Comparison of ENCODE assay signal across 1 cellular context in the genomic region with DNA sequence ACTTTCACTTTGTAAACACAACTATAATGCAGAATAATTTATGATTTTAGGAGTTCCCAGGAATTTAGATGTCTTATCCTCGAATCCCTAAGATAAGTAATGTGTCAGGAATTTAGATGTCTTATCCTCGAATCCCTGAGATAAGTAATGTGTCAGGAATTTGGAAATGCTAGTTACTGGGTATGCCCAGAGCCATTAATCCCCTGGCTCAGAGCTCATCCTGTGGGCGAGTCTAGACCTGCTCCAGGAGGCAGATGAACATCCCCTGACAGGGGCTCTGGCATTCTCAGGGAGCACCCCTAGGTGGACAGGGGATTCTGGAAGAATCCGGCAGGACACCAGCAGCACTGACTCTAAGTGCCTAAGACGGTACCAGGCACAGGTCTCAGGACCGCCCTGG.
TF ChIP-seq lines count a peak whose summit lies in the region.

No MANE protein-coding gene starts in this region.

TF ChIP-seq in A549, 52 proteins besides CTCF, POLR2A, EP300 and RAD21:
- TF ChIP-seq, protein P1, sequence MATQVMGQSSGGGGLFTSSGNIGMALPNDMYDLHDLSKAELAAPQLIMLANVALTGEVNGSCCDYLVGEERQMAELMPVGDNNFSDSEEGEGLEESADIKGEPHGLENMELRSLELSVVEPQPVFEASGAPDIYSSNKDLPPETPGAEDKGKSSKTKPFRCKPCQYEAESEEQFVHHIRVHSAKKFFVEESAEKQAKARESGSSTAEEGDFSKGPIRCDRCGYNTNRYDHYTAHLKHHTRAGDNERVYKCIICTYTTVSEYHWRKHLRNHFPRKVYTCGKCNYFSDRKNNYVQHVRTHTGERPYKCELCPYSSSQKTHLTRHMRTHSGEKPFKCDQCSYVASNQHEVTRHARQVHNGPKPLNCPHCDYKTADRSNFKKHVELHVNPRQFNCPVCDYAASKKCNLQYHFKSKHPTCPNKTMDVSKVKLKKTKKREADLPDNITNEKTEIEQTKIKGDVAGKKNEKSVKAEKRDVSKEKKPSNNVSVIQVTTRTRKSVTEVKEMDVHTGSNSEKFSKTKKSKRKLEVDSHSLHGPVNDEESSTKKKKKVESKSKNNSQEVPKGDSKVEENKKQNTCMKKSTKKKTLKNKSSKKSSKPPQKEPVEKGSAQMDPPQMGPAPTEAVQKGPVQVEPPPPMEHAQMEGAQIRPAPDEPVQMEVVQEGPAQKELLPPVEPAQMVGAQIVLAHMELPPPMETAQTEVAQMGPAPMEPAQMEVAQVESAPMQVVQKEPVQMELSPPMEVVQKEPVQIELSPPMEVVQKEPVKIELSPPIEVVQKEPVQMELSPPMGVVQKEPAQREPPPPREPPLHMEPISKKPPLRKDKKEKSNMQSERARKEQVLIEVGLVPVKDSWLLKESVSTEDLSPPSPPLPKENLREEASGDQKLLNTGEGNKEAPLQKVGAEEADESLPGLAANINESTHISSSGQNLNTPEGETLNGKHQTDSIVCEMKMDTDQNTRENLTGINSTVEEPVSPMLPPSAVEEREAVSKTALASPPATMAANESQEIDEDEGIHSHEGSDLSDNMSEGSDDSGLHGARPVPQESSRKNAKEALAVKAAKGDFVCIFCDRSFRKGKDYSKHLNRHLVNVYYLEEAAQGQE (IDR thresholded peaks at IDR 0.05), result no peak
- TF ChIP-seq EHF (CRISPR knock-in tag; IDR thresholded peaks at IDR 0.05) (no peak), TP53 (CRISPR knock-in tag; IDR thresholded peaks at IDR 0.05) (no peak), HDAC2 (IDR thresholded peaks at IDR 0.05) (no peak), RARB (CRISPR knock-in tag; IDR thresholded peaks at IDR 0.05) (no peak), CHD2 (IDR thresholded peaks at IDR 0.05; ENCODE audit: low read length, partially characterized antibody) (no peak), MAFK (IDR thresholded peaks at IDR 0.05; ENCODE audit: partially characterized antibody) (no peak), KDM5A (IDR thresholded peaks at IDR 0.05) (no peak), PHF8 (IDR thresholded peaks at IDR 0.05; ENCODE audit: borderline replicate concordance, low read depth) (no peak), ESRRA (IDR thresholded peaks at IDR 0.05; ENCODE audit: borderline replicate concordance, low read length) (no peak), EHMT2 (IDR thresholded peaks at IDR 0.05; ENCODE audit: low read depth) (no peak), RFX5 (IDR thresholded peaks at IDR 0.05) (no peak), KDM1A (IDR thresholded peaks at IDR 0.05; ENCODE audit: low read depth) (no peak)
- TF ChIP-seq, protein P2, sequence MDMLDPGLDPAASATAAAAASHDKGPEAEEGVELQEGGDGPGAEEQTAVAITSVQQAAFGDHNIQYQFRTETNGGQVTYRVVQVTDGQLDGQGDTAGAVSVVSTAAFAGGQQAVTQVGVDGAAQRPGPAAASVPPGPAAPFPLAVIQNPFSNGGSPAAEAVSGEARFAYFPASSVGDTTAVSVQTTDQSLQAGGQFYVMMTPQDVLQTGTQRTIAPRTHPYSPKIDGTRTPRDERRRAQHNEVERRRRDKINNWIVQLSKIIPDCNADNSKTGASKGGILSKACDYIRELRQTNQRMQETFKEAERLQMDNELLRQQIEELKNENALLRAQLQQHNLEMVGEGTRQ (IDR thresholded peaks at IDR 0.05), result no peak
- TF ChIP-seq, protein P3, sequence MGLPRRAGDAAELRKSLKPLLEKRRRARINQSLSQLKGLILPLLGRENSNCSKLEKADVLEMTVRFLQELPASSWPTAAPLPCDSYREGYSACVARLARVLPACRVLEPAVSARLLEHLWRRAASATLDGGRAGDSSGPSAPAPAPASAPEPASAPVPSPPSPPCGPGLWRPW (IDR thresholded peaks at IDR 0.05), result no peak
